Comparison of ENCODE assay signal across 17 cellular contexts in genomic region chr3:184166671-184167070, GRCh38. TPM values are rescaled to one million over a fixed set of nuclear protein-coding genes. Genes with fewer than 3 reads are reported as not detected.
DNase-seq lines count a peak whose midpoint lies in the region; ATAC-seq, FAIRE-seq and TF ChIP-seq lines count a peak whose summit lies in the region.
"Had no signal": no experiment of that assay in that cellular context is flagged by ENCODE, and none has a peak within 500 bp of the region (broad histone marks: within the 10 kb centered on the region; RNA-seq: fewer than 3 reads in every experiment).

No MANE protein-coding gene starts in this region.

- no peaks in the 10 kb centered on the region for H3K27me3 Mint-ChIP-seq in astrocyte (ENCODE audit: low read depth, unreplicated experiment)
- H3K27me3 Mint-ChIP-seq in endodermal cell (ENCODE audit: insufficient read depth) = no peaks in the 10 kb centered on the region
- H3K27me3 Mint-ChIP-seq in stimulated activated naive B cell treated with anti-CD40 and anti-IgM and Interleukin-4, amounts not matched to agents 10 μg/mL and 1 μg/mL and 100 μg/mL, for 72 hours = no peaks in the 10 kb centered on the region

- peaks cover 44% of the 10 kb centered on the region for H3K36me3 Mint-ChIP-seq in astrocyte (ENCODE audit: low read depth, unreplicated experiment)
- peaks cover 65% of the 10 kb centered on the region for H3K36me3 Mint-ChIP-seq in endodermal cell (ENCODE audit: low read depth)
- H3K36me3 Mint-ChIP-seq in stimulated activated naive B cell treated with anti-CD40 and anti-IgM and Interleukin-4, amounts not matched to agents 10 μg/mL and 1 μg/mL and 100 μg/mL, for 72 hours = peaks cover 39 to 57% of the 10 kb centered on the region in 2 donors

- no TSS peak for BruUV-seq in HepG2 (replicated peaks; lab: Mats Ljungman, UMichigan)

- TF ChIP-seq CTCF in HepG2 (CRISPR knock-in tag; IDR thresholded peaks at IDR 0.05) (no peak), right lobe of liver (IDR thresholded peaks at IDR 0.05) (no peak), astrocyte (IDR thresholded peaks at IDR 0.05; ENCODE audit: insufficient read depth, low read depth, low read length) (no peak), endodermal cell (conservative IDR thresholded peaks at IDR 0.05) (no peak)

- H3K9me3 Mint-ChIP-seq in astrocyte (ENCODE audit: unreplicated experiment) (no peaks in the 10 kb centered on the region), endodermal cell (no peaks in the 10 kb centered on the region)
- no peaks in the 10 kb centered on the region for H3K9me3 Mint-ChIP-seq in stimulated activated naive B cell treated with anti-CD40 and anti-IgM and Interleukin-4, amounts not matched to agents 10 μg/mL and 1 μg/mL and 100 μg/mL, for 72 hours
- H3K9me3 Mint-ChIP-seq: CD8-positive, alpha-beta T cell had no signal

- H3K4me3 ChIP-seq in HepG2 (replicated peaks in 1 of 3; ENCODE audit: insufficient read depth in 1 of 3, low read depth in 2 of 3, low read length in 3 of 3) (no peak overlapping the region), right lobe of liver (no peak overlapping the region), astrocyte (ENCODE audit: insufficient read depth, low read depth, low read length) (no peak overlapping the region), endodermal cell (ENCODE audit: low read length) (no peak overlapping the region)
- H3K4me3 ChIP-seq: A549; BLaER1 treated with 17β-estradiol and CSF1 and Interleukin-3, amounts not matched to agents 10 nM and 100 nM had no signal

- no peak overlapping the region for H2AFZ ChIP-seq in HepG2 (ENCODE audit: low read length)
- no peak overlapping the region for H2AFZ ChIP-seq in astrocyte (ENCODE audit: low read depth, low read length)

- no peaks in the 10 kb centered on the region for H3K9me3 ChIP-seq in HepG2 (ENCODE audit: low read length)
- H3K9me3 ChIP-seq in right lobe of liver = no peaks in the 10 kb centered on the region
- no peaks in the 10 kb centered on the region for H3K9me3 ChIP-seq in astrocyte (ENCODE audit: insufficient read depth, low read depth, low read length)
- H3K9me3 ChIP-seq in endodermal cell (ENCODE audit: control insufficient read depth, low read length) = no peaks in the 10 kb centered on the region
- H3K9me3 ChIP-seq: A549; BLaER1 treated with 17β-estradiol and CSF1 and Interleukin-3, amounts not matched to agents 10 nM and 100 nM had no signal

- TF ChIP-seq POLR2A in HepG2 (IDR thresholded peaks at IDR 0.05; ENCODE audit: insufficient read depth in 1 of 2, low read depth in 2 of 2, low read length in 2 of 2) (0 out of 4 replicates have a peak, but pooled peaks of 1 of the 2 experiments have one; percentile 10), right lobe of liver (IDR thresholded peaks at IDR 0.05) (no peak)

- 97% methylated on average over 6 of the region's 6 CpGs for WGBS in HepG2 (ENCODE audit: low lambda C conversion rate)
- WGBS in right lobe of liver (ENCODE audit: insufficient coverage, low coverage, low lambda C conversion rate, missing lambda C conversion rate) = no CpG with 5 or more reads among the region's 6 CpGs
- WGBS in endodermal cell (ENCODE audit: insufficient coverage in 1 of 2, insufficient read length in 1 of 2), 2 experiments = 94% methylated on average over 6 of the region's 6 CpGs; no CpG with 5 or more reads in 1 of the 2 experiments

- no peak for TF ChIP-seq EP300 in HepG2 (IDR thresholded peaks at IDR 0.05; ENCODE audit: low read depth in 2 of 2, low read length in 2 of 2)
- TF ChIP-seq EP300 in HepG2 (CRISPR knock-in tag; IDR thresholded peaks at IDR 0.05; ENCODE audit: borderline replicate concordance) = no peak

- H3K4me1 ChIP-seq in HepG2 (ENCODE audit: insufficient read depth, low read length) (no peaks in the 10 kb centered on the region), right lobe of liver (no peaks in the 10 kb centered on the region), astrocyte (ENCODE audit: insufficient read depth, low read length) (peaks cover 32% of the 10 kb centered on the region), endodermal cell (ENCODE audit: control insufficient read depth, insufficient read depth, low read length) (no peaks in the 10 kb centered on the region)
- H3K4me1 ChIP-seq: A549 had no signal

- ATAC-seq in HepG2 = no peak
- ATAC-seq in right lobe of liver = no peak
- ATAC-seq in stimulated activated naive B cell treated with anti-CD40 and anti-IgM and Interleukin-4, amounts not matched to agents 10 μg/mL and 1 μg/mL and 100 μg/mL, for 72 hours (replicated peaks) = no peak
- no peak for ATAC-seq in GM18909 (IDR thresholded peaks at IDR 0.05; ENCODE audit: poor library complexity, unreplicated experiment)
- ATAC-seq: A549; CD8-positive, alpha-beta T cell; HCT116 had no signal

- FAIRE-seq in HepG2 (lab: Jason Lieb, UNC) (no peak), astrocyte (lab: Jason Lieb, UNC) (no peak)
- FAIRE-seq: A549 had no signal

- in situ Hi-C loops in HepG2 (cut with HindIII; ENCODE audit: extremely low pct_ligation_motif_present, low pct_unique_long_range_greater_than_20kb) = no loop called here

- H3K9ac ChIP-seq in HepG2 (ENCODE audit: insufficient read depth, low read depth, low read length) (no peak overlapping the region), astrocyte (ENCODE audit: low read length) (no peak overlapping the region), endodermal cell (ENCODE audit: extremely low read depth, low read length, poor library complexity, severe bottlenecking) (no peak overlapping the region)
- H3K9ac ChIP-seq: BLaER1 treated with 17β-estradiol and CSF1 and Interleukin-3, amounts not matched to agents 10 nM and 100 nM had no signal

- CTCF ChIA-PET in HepG2 (lab: Yijun Ruan, JAX; ENCODE audit: low intra/inter-chr PET ratio, low total read pairs) = no interaction called here

- no peak overlapping the region for H3K27ac Mint-ChIP-seq in astrocyte (ENCODE audit: unreplicated experiment)
- H3K27ac Mint-ChIP-seq in endodermal cell = no peak overlapping the region
- H3K27ac Mint-ChIP-seq in stimulated activated naive B cell treated with anti-CD40 and anti-IgM and Interleukin-4, amounts not matched to agents 10 μg/mL and 1 μg/mL and 100 μg/mL, for 72 hours = peak overlapping the region; percentile 25
- H3K27ac Mint-ChIP-seq: CD8-positive, alpha-beta T cell had no signal

- H3K4me3 Mint-ChIP-seq in astrocyte (ENCODE audit: unreplicated experiment) (peak overlapping the region; percentile 34), endodermal cell (no peak overlapping the region)
- H3K4me3 Mint-ChIP-seq in stimulated activated naive B cell treated with anti-CD40 and anti-IgM and Interleukin-4, amounts not matched to agents 10 μg/mL and 1 μg/mL and 100 μg/mL, for 72 hours = no peak overlapping the region
- H3K4me3 Mint-ChIP-seq: CD8-positive, alpha-beta T cell had no signal

- intact Hi-C loops in HepG2 (cut with micrococcal nuclease; ENCODE audit: unreplicated experiment) = no loop called here
- intact Hi-C loops in right lobe of liver (cut with DNase I) = loop anchor here in 1 of 2 donors (10.0 kb wide), 1 partner anchor 138 kb away; no protein-coding TSS in a partner anchor

- DNase-seq in HepG2 (ENCODE audit: low spot score) (no peak), right lobe of liver (no peak), astrocyte (ENCODE audit: low read depth) (no peak), endodermal cell (peak; percentile 29), islet precursor cell (no peak), occipital lobe (lab: John Stamatoyannopoulos, UW) (no peak)
- no peak for DNase-seq in stimulated activated naive B cell treated with anti-CD40 and anti-IgM and Interleukin-4, amounts not matched to agents 10 μg/mL and 1 μg/mL and 100 μg/mL, for 72 hours
- DNase-seq: AML-193; Calu3; CD8-positive, alpha-beta T cell; DMS79 treated with DMSO at 0.1 percent for 48 hours; GF-D8 had no signal

- no peak overlapping the region for H3K4me2 ChIP-seq in HepG2 (ENCODE audit: low read depth, low read length)
- H3K4me2 ChIP-seq in astrocyte (ENCODE audit: low read length) = no peak overlapping the region
- H3K4me2 ChIP-seq: A549; BLaER1 treated with 17β-estradiol and CSF1 and Interleukin-3, amounts not matched to agents 10 nM and 100 nM had no signal

- H3K27me3 ChIP-seq in HepG2 (ENCODE audit: control insufficient read depth in 1 of 2, insufficient read depth in 2 of 2, low read length in 2 of 2) = no peaks in the 10 kb centered on the region
- H3K27me3 ChIP-seq in right lobe of liver = no peaks in the 10 kb centered on the region
- no peaks in the 10 kb centered on the region for H3K27me3 ChIP-seq in astrocyte (ENCODE audit: insufficient read depth, low read length)
- no peaks in the 10 kb centered on the region for H3K27me3 ChIP-seq in endodermal cell (ENCODE audit: control insufficient read depth, insufficient read depth, low read length, poor library complexity, severe bottlenecking)
- H3K27me3 ChIP-seq: BLaER1 treated with 17β-estradiol and CSF1 and Interleukin-3, amounts not matched to agents 10 nM and 100 nM had no signal

- H3K79me2 ChIP-seq in HepG2 (ENCODE audit: insufficient read depth, low read length) = peaks cover 11% of the 10 kb centered on the region
- peaks cover 53% of the 10 kb centered on the region for H3K79me2 ChIP-seq in astrocyte (ENCODE audit: insufficient read depth, low read length)

- H3K36me3 ChIP-seq in HepG2 (replicated peaks in 1 of 2; ENCODE audit: control insufficient read depth in 1 of 2, insufficient read depth in 2 of 2, low read length in 2 of 2) (peaks cover 43 to 88% of the 10 kb centered on the region in 2 experiments; a peak in 4 of 5 replicates), right lobe of liver (peaks cover 8 to 63% (median 22%) of the 10 kb centered on the region in 4 donors), astrocyte (ENCODE audit: insufficient read depth, low read length) (peaks cover 41% of the 10 kb centered on the region), endodermal cell (ENCODE audit: control insufficient read depth, insufficient read depth, low read length) (peaks cover 68% of the 10 kb centered on the region)

- H3K27ac ChIP-seq in HepG2 (ENCODE audit: extremely low read length, insufficient read depth, low read length) (no peak overlapping the region), right lobe of liver (no peak overlapping the region), astrocyte (ENCODE audit: low read depth, low read length) (no peak overlapping the region), endodermal cell (ENCODE audit: low read depth, low read length) (no peak overlapping the region)
- H3K27ac ChIP-seq: 22Rv1; A549; BLaER1 treated with 17β-estradiol and CSF1 and Interleukin-3, amounts not matched to agents 10 nM and 100 nM had no signal

- H3K4me1 Mint-ChIP-seq in astrocyte (ENCODE audit: low read depth, unreplicated experiment) (peaks cover 23% of the 10 kb centered on the region), endodermal cell (no peaks in the 10 kb centered on the region)
- peaks cover 8 to 13% of the 10 kb centered on the region in 2 donors for H3K4me1 Mint-ChIP-seq in stimulated activated naive B cell treated with anti-CD40 and anti-IgM and Interleukin-4, amounts not matched to agents 10 μg/mL and 1 μg/mL and 100 μg/mL, for 72 hours

- H4K20me1 ChIP-seq in HepG2 (ENCODE audit: insufficient read depth, low read length) = peaks cover 7% of the 10 kb centered on the region; the same call in 1 of the 2 replicates
- H4K20me1 ChIP-seq in astrocyte (ENCODE audit: insufficient read depth, low read length) = peaks cover 76% of the 10 kb centered on the region

- POLR2A ChIA-PET in HepG2 (lab: Yijun Ruan, JAX) = no interaction called here

- no peak for TF ChIP-seq RAD21 in HepG2 (CRISPR knock-in tag; IDR thresholded peaks at IDR 0.05)

RNA-seq across cellular contexts. Expression of gene AP2M1, which starts 8.0 kb away (rescaled TPM):
- total RNA-seq in HepG2 (2016; rRNA removed; fragmentation: Illumina TruSeq; extraction: Trizol) (124 and 126 TPM in 2 replicates), right lobe of liver (100 to 1,000 TPM in 4 of 6 experiments, 10 to 100 TPM in 2; 87.4 to 119 (median 105) TPM), astrocyte (603 and 613 TPM in 2 replicates), endodermal cell (100 to 1,000 TPM; 412 to 450 TPM), occipital lobe (263 TPM)
- total RNA-seq in HepG2 (2016; cell fraction: cytosol; rRNA removed; fragmentation: Illumina TruSeq; extraction: Trizol; ENCODE audit: low read depth) = 72.2 and 73.9 TPM in 2 replicates
- 120 and 132 TPM in 2 replicates for total RNA-seq in HepG2 (2016; cell fraction: insoluble cytoplasmic fraction; rRNA removed; fragmentation: Illumina TruSeq; extraction: Trizol)
- total RNA-seq in HepG2 (2016; cell fraction: membrane; rRNA removed; fragmentation: Illumina TruSeq; extraction: Trizol) = 105 and 110 TPM in 2 replicates
- 55.3 and 71.0 TPM in 2 replicates for total RNA-seq in HepG2 (2016; cell fraction: nucleus; rRNA removed; fragmentation: Illumina TruSeq; extraction: Trizol)
- polyA plus RNA-seq in HepG2 (2011; rRNA removed) = 146 and 189 TPM in 2 replicates
- polyA plus RNA-seq in HepG2 (2011; cell fraction: cytosol; rRNA removed) = 105 and 107 TPM in 2 replicates
- polyA plus RNA-seq in HepG2 (2011; cell fraction: nucleus; rRNA removed) = 190 and 200 TPM in 2 replicates
- polyA plus RNA-seq in HepG2 (2012) = 119 and 172 TPM in 2 replicates
- 89.6 and 102 TPM in 2 replicates for polyA plus RNA-seq in HepG2 (2016; cell fraction: cytosol; fragmentation: Illumina TruSeq; extraction: Trizol; ENCODE audit: low read depth)
- polyA plus RNA-seq in HepG2 (2016; cell fraction: insoluble cytoplasmic fraction; fragmentation: Illumina TruSeq; extraction: Trizol; ENCODE audit: low read depth) = 155 and 182 TPM in 2 replicates
- 110 and 116 TPM in 2 replicates for polyA plus RNA-seq in HepG2 (2016; cell fraction: membrane; fragmentation: Illumina TruSeq; extraction: Trizol; ENCODE audit: low read depth)
- polyA plus RNA-seq in HepG2 (2016; cell fraction: nucleus; fragmentation: Illumina TruSeq; extraction: Trizol; ENCODE audit: insufficient read depth, low read depth) = 139 and 149 TPM in 2 replicates
- polyA minus RNA-seq in HepG2 (2011; rRNA and poly(A)+ RNA removed; ENCODE audit: low replicate concordance) = 177 and 651 TPM in 2 replicates
- 51.9 and 58.8 TPM in 2 replicates for polyA minus RNA-seq in HepG2 (2011; cell fraction: cytosol; rRNA and poly(A)+ RNA removed)
- 68.9 and 87.9 TPM in 2 replicates for polyA minus RNA-seq in HepG2 (2011; cell fraction: nucleus; rRNA and poly(A)+ RNA removed)
- 350 TPM for polyA plus RNA-seq in endodermal cell (2013, experiment 1 of 2)
- 319 TPM for polyA plus RNA-seq in endodermal cell (2013, experiment 2 of 2)

RNA-seq across cellular contexts. Expression of gene DVL3, which starts 11.5 kb away (rescaled TPM):
- total RNA-seq in HepG2 (2016; rRNA removed; fragmentation: Illumina TruSeq; extraction: Trizol) (25.4 and 29.0 TPM in 2 replicates), right lobe of liver (10 to 100 TPM; 18.9 to 28.1 (median 21.8) TPM), astrocyte (107 and 110 TPM in 2 replicates), endodermal cell (10 to 100 TPM; 90.5 to 95.1 TPM), occipital lobe (30.9 TPM)
- 23.8 and 24.8 TPM in 2 replicates for total RNA-seq in HepG2 (2016; cell fraction: cytosol; rRNA removed; fragmentation: Illumina TruSeq; extraction: Trizol; ENCODE audit: low read depth)
- total RNA-seq in HepG2 (2016; cell fraction: insoluble cytoplasmic fraction; rRNA removed; fragmentation: Illumina TruSeq; extraction: Trizol) = 20.5 and 27.5 TPM in 2 replicates
- 52.6 and 55.8 TPM in 2 replicates for total RNA-seq in HepG2 (2016; cell fraction: membrane; rRNA removed; fragmentation: Illumina TruSeq; extraction: Trizol)
- 28.8 and 35.1 TPM in 2 replicates for total RNA-seq in HepG2 (2016; cell fraction: nucleus; rRNA removed; fragmentation: Illumina TruSeq; extraction: Trizol)
- 36.1 and 42.9 TPM in 2 replicates for polyA plus RNA-seq in HepG2 (2011; rRNA removed)
- polyA plus RNA-seq in HepG2 (2011; cell fraction: cytosol; rRNA removed) = 18.8 and 21.5 TPM in 2 replicates
- 166 and 190 TPM in 2 replicates for polyA plus RNA-seq in HepG2 (2011; cell fraction: nucleus; rRNA removed)
- polyA plus RNA-seq in HepG2 (2012) = 37.1 and 38.4 TPM in 2 replicates
- polyA plus RNA-seq in HepG2 (2016; cell fraction: cytosol; fragmentation: Illumina TruSeq; extraction: Trizol; ENCODE audit: low read depth) = 40.0 and 43.8 TPM in 2 replicates
- 28.4 and 42.1 TPM in 2 replicates for polyA plus RNA-seq in HepG2 (2016; cell fraction: insoluble cytoplasmic fraction; fragmentation: Illumina TruSeq; extraction: Trizol; ENCODE audit: low read depth)
- polyA plus RNA-seq in HepG2 (2016; cell fraction: membrane; fragmentation: Illumina TruSeq; extraction: Trizol; ENCODE audit: low read depth) = 59.8 and 69.8 TPM in 2 replicates
- polyA plus RNA-seq in HepG2 (2016; cell fraction: nucleus; fragmentation: Illumina TruSeq; extraction: Trizol; ENCODE audit: insufficient read depth, low read depth) = 134 and 135 TPM in 2 replicates
- 62.6 and 62.7 TPM in 2 replicates for polyA minus RNA-seq in HepG2 (2011; rRNA and poly(A)+ RNA removed; ENCODE audit: low replicate concordance)
- polyA minus RNA-seq in HepG2 (2011; cell fraction: cytosol; rRNA and poly(A)+ RNA removed) = 24.4 and 29.1 TPM in 2 replicates
- 50.5 and 58.6 TPM in 2 replicates for polyA minus RNA-seq in HepG2 (2011; cell fraction: nucleus; rRNA and poly(A)+ RNA removed)
- 84.3 TPM for polyA plus RNA-seq in endodermal cell (2013, experiment 1 of 2)
- 76.5 TPM for polyA plus RNA-seq in endodermal cell (2013, experiment 2 of 2)

RNA-seq across cellular contexts. Expression of gene ABCF3, which starts 19.3 kb away (rescaled TPM):
- total RNA-seq in HepG2 (2016; rRNA removed; fragmentation: Illumina TruSeq; extraction: Trizol) = 32.7 and 38.8 TPM in 2 replicates
- 7.0 and 8.6 TPM in 2 replicates for total RNA-seq in HepG2 (2016; cell fraction: cytosol; rRNA removed; fragmentation: Illumina TruSeq; extraction: Trizol; ENCODE audit: low read depth)
- total RNA-seq in HepG2 (2016; cell fraction: insoluble cytoplasmic fraction; rRNA removed; fragmentation: Illumina TruSeq; extraction: Trizol) = 30.5 and 38.2 TPM in 2 replicates
- 9.7 and 13.0 TPM in 2 replicates for total RNA-seq in HepG2 (2016; cell fraction: membrane; rRNA removed; fragmentation: Illumina TruSeq; extraction: Trizol)
- total RNA-seq in HepG2 (2016; cell fraction: nucleus; rRNA removed; fragmentation: Illumina TruSeq; extraction: Trizol) = 31.0 and 40.0 TPM in 2 replicates
- polyA plus RNA-seq in HepG2 (2011; rRNA removed) = 46.5 and 48.2 TPM in 2 replicates
- 30.2 and 39.9 TPM in 2 replicates for polyA plus RNA-seq in HepG2 (2011; cell fraction: cytosol; rRNA removed)
- polyA plus RNA-seq in HepG2 (2011; cell fraction: nucleus; rRNA removed) = 164 and 188 TPM in 2 replicates
- 28.3 and 31.4 TPM in 2 replicates for polyA plus RNA-seq in HepG2 (2012)
- 4.3 TPM in 2 replicates for polyA plus RNA-seq in HepG2 (2016; cell fraction: cytosol; fragmentation: Illumina TruSeq; extraction: Trizol; ENCODE audit: low read depth)
- 30.4 and 34.2 TPM in 2 replicates for polyA plus RNA-seq in HepG2 (2016; cell fraction: insoluble cytoplasmic fraction; fragmentation: Illumina TruSeq; extraction: Trizol; ENCODE audit: low read depth)
- polyA plus RNA-seq in HepG2 (2016; cell fraction: membrane; fragmentation: Illumina TruSeq; extraction: Trizol; ENCODE audit: low read depth) = 5.7 and 8.3 TPM in 2 replicates
- polyA plus RNA-seq in HepG2 (2016; cell fraction: nucleus; fragmentation: Illumina TruSeq; extraction: Trizol; ENCODE audit: insufficient read depth, low read depth) = 92.9 and 103 TPM in 2 replicates
- 79.8 and 202 TPM in 2 replicates for polyA minus RNA-seq in HepG2 (2011; rRNA and poly(A)+ RNA removed; ENCODE audit: low replicate concordance)
- 25.1 and 28.6 TPM in 2 replicates for polyA minus RNA-seq in HepG2 (2011; cell fraction: cytosol; rRNA and poly(A)+ RNA removed)
- 71.1 and 80.3 TPM in 2 replicates for polyA minus RNA-seq in HepG2 (2011; cell fraction: nucleus; rRNA and poly(A)+ RNA removed)
- 10 to 100 TPM; 33.7 to 40.6 (median 38.5) TPM for total RNA-seq in right lobe of liver
- total RNA-seq in astrocyte = 61.1 and 70.9 TPM in 2 replicates
- 10 to 100 TPM; 57.6 to 57.8 TPM for total RNA-seq in endodermal cell
- polyA plus RNA-seq in endodermal cell (2013, experiment 1 of 2) = 42.9 TPM
- 32.9 TPM for polyA plus RNA-seq in endodermal cell (2013, experiment 2 of 2)
- total RNA-seq in occipital lobe = 41.2 TPM

RNA-seq across cellular contexts. Expression of gene EIF2B5, which starts 31.5 kb away (rescaled TPM):
- 60.2 and 60.3 TPM in 2 replicates for total RNA-seq in HepG2 (2016; rRNA removed; fragmentation: Illumina TruSeq; extraction: Trizol)
- total RNA-seq in HepG2 (2016; cell fraction: cytosol; rRNA removed; fragmentation: Illumina TruSeq; extraction: Trizol; ENCODE audit: low read depth) = 13.3 and 14.4 TPM in 2 replicates
- 56.4 and 59.3 TPM in 2 replicates for total RNA-seq in HepG2 (2016; cell fraction: insoluble cytoplasmic fraction; rRNA removed; fragmentation: Illumina TruSeq; extraction: Trizol)
- total RNA-seq in HepG2 (2016; cell fraction: membrane; rRNA removed; fragmentation: Illumina TruSeq; extraction: Trizol) = 25.4 and 30.0 TPM in 2 replicates
- 46.2 and 46.9 TPM in 2 replicates for total RNA-seq in HepG2 (2016; cell fraction: nucleus; rRNA removed; fragmentation: Illumina TruSeq; extraction: Trizol)
- polyA plus RNA-seq in HepG2 (2011; rRNA removed) = 38.4 and 42.2 TPM in 2 replicates
- 31.2 and 31.6 TPM in 2 replicates for polyA plus RNA-seq in HepG2 (2011; cell fraction: cytosol; rRNA removed)
- 105 and 110 TPM in 2 replicates for polyA plus RNA-seq in HepG2 (2011; cell fraction: nucleus; rRNA removed)
- 31.8 and 34.3 TPM in 2 replicates for polyA plus RNA-seq in HepG2 (2012)
- polyA plus RNA-seq in HepG2 (2016; cell fraction: cytosol; fragmentation: Illumina TruSeq; extraction: Trizol; ENCODE audit: low read depth) = 12.5 and 14.4 TPM in 2 replicates
- polyA plus RNA-seq in HepG2 (2016; cell fraction: insoluble cytoplasmic fraction; fragmentation: Illumina TruSeq; extraction: Trizol; ENCODE audit: low read depth) = 49.2 and 49.4 TPM in 2 replicates
- polyA plus RNA-seq in HepG2 (2016; cell fraction: membrane; fragmentation: Illumina TruSeq; extraction: Trizol; ENCODE audit: low read depth) = 17.8 and 21.2 TPM in 2 replicates
- 79.9 and 81.6 TPM in 2 replicates for polyA plus RNA-seq in HepG2 (2016; cell fraction: nucleus; fragmentation: Illumina TruSeq; extraction: Trizol; ENCODE audit: insufficient read depth, low read depth)
- polyA minus RNA-seq in HepG2 (2011; rRNA and poly(A)+ RNA removed; ENCODE audit: low replicate concordance) = 63.6 and 87.1 TPM in 2 replicates
- 14.2 and 16.3 TPM in 2 replicates for polyA minus RNA-seq in HepG2 (2011; cell fraction: cytosol; rRNA and poly(A)+ RNA removed)
- 53.6 and 66.0 TPM in 2 replicates for polyA minus RNA-seq in HepG2 (2011; cell fraction: nucleus; rRNA and poly(A)+ RNA removed)
- total RNA-seq in right lobe of liver = 10 to 100 TPM; 16.7 to 25.6 (median 20.5) TPM
- 20.8 and 22.6 TPM in 2 replicates for total RNA-seq in astrocyte
- 10 to 100 TPM; 33.4 to 37.5 TPM for total RNA-seq in endodermal cell
- polyA plus RNA-seq in endodermal cell (2013, experiment 1 of 2) = 43.1 TPM
- 32.9 TPM for polyA plus RNA-seq in endodermal cell (2013, experiment 2 of 2)
- 45.5 TPM for total RNA-seq in occipital lobe
